8 cellular contexts compared by ENCODE assay signal in genomic region chr2:171921970-171922229, GRCh38. TPM values are rescaled to one million over a fixed set of nuclear protein-coding genes. Genes with fewer than 3 reads are reported as not detected.
A peak's percentile ranks its signal among the peaks of the same experiment; 100 is the strongest.
DNase-seq lines count a peak whose midpoint lies in the region; TF ChIP-seq lines count a peak whose summit lies in the region.

No MANE protein-coding gene starts in this region.

- DNase-seq in CD14-positive monocyte (ENCODE audit: low spot score) (no peak), coronary artery (ENCODE audit: low spot score) (no peak), neural crest cell (ENCODE audit: low read depth, low spot score) (no peak), HEK293T (ENCODE audit: extremely low spot score) (no peak), occipital lobe (lab: John Stamatoyannopoulos, UW) (no peak), HuH-7.5 (ENCODE audit: low spot score) (no peak), NCI-H1436 treated with DMSO at 0.1 percent for 48 hours (lab: John Stamatoyannopoulos, UW) (no peak)
- DNase-seq in Jurkat, Clone E6-1 (ENCODE audit: low read depth, low spot score), result no peak

- H3K27me3 Mint-ChIP-seq in CD14-positive monocyte (ENCODE audit: low read depth in 3 of 3) (peaks cover 0 to 1% (median 0%) of the 10 kb centered on the region in 3 donors), neural crest cell (ENCODE audit: low read depth) (no peaks in the 10 kb centered on the region)

- peak overlapping the region; percentile 31 to 99 (median 98) for H3K27ac Mint-ChIP-seq in CD14-positive monocyte
- H3K27ac Mint-ChIP-seq in neural crest cell (ENCODE audit: unreplicated experiment), result peak overlapping the region; percentile 90

- POLR2A ChIA-PET in HEK293T (lab: Yijun Ruan, JAX), result interaction anchor here (0.6 to 3.2 kb wide), 17 partner anchors 8 to 233 kb away, joined by 3 to 41 read pairs (median 4); partner anchors contain the start of genes DLX1, DLX2 and SLC25A12

- CTCF ChIA-PET in HEK293T (lab: Yijun Ruan, JAX), result no interaction called here

- peak overlapping the region; percentile 85 to 98 for H3K27ac ChIP-seq in coronary artery

- TF ChIP-seq CTCF in CD14-positive monocyte (IDR thresholded peaks at IDR 0.05) (no peak), coronary artery (IDR thresholded peaks at IDR 0.05) (no peak), neural crest cell (conservative IDR thresholded peaks at IDR 0.05) (no peak)

- H3K4me1 Mint-ChIP-seq in CD14-positive monocyte (peaks cover 22% of the 10 kb centered on the region), neural crest cell (peaks cover 31% of the 10 kb centered on the region)

- peaks cover 0 to 3% (median 0%) of the 10 kb centered on the region in 7 donors for H3K9me3 Mint-ChIP-seq in CD14-positive monocyte
- no peaks in the 10 kb centered on the region for H3K9me3 Mint-ChIP-seq in neural crest cell

- H3K36me3 Mint-ChIP-seq in CD14-positive monocyte, result peaks cover 11 to 14% of the 10 kb centered on the region in 2 donors
- H3K36me3 Mint-ChIP-seq in neural crest cell (ENCODE audit: low read depth), result peaks cover 2% of the 10 kb centered on the region

- peak overlapping the region; percentile 60 to 93 for H3K4me3 Mint-ChIP-seq in CD14-positive monocyte
- peak overlapping the region; percentile 98 for H3K4me3 Mint-ChIP-seq in neural crest cell

- H3K4me3 ChIP-seq in Jurkat, Clone E6-1 (ENCODE audit: low read length), result peak overlapping the region; percentile 91
- peak overlapping the region; percentile 98 for H3K4me3 ChIP-seq in coronary artery

- intact Hi-C loops in CD14-positive monocyte (cut with micrococcal nuclease), result loop anchor here in 1 of 2 donors (10.0 kb wide), 1 partner anchor 237 kb away; the partner anchor contains the start of gene DYNC1I2

TF ChIP-seq in HEK293T, 16 proteins besides CTCF, POLR2A, EP300 and RAD21:
- TF ChIP-seq FOXM1 (IDR thresholded peaks at IDR 0.05; ENCODE audit: borderline replicate concordance), result no peak
- TF ChIP-seq BHLHE40 (IDR thresholded peaks at IDR 0.05; ENCODE audit: borderline replicate concordance), result no peak
- no peak for TF ChIP-seq NFRKB (IDR thresholded peaks at IDR 0.05)

RNA-seq across cellular contexts. Expression of gene HAT1, which starts 0.4 kb away (rescaled TPM):
- 10 to 100 TPM; 62.8 to 63.3 TPM for polyA plus RNA-seq in CD14-positive monocyte
- 112 TPM for polyA plus RNA-seq in Jurkat, Clone E6-1 (2012; ENCODE audit: insufficient read depth, insufficient read length)
- total RNA-seq in neural crest cell, result 70.8 and 77.7 TPM in 2 replicates
- 62.1 TPM for total RNA-seq in occipital lobe

RNA-seq across cellular contexts. Expression of gene SLC25A12, which starts 27.9 kb away (rescaled TPM):
- polyA plus RNA-seq in CD14-positive monocyte, result 1 to 10 TPM; 6.5 to 7.0 TPM
- polyA plus RNA-seq in Jurkat, Clone E6-1 (2012; ENCODE audit: insufficient read depth, insufficient read length), result 17.9 TPM
- 20.4 and 20.5 TPM in 2 replicates for total RNA-seq in neural crest cell
- 82.7 TPM for total RNA-seq in occipital lobe
